Comparison of ENCODE assay signal across 10 cellular contexts in the genomic region with DNA sequence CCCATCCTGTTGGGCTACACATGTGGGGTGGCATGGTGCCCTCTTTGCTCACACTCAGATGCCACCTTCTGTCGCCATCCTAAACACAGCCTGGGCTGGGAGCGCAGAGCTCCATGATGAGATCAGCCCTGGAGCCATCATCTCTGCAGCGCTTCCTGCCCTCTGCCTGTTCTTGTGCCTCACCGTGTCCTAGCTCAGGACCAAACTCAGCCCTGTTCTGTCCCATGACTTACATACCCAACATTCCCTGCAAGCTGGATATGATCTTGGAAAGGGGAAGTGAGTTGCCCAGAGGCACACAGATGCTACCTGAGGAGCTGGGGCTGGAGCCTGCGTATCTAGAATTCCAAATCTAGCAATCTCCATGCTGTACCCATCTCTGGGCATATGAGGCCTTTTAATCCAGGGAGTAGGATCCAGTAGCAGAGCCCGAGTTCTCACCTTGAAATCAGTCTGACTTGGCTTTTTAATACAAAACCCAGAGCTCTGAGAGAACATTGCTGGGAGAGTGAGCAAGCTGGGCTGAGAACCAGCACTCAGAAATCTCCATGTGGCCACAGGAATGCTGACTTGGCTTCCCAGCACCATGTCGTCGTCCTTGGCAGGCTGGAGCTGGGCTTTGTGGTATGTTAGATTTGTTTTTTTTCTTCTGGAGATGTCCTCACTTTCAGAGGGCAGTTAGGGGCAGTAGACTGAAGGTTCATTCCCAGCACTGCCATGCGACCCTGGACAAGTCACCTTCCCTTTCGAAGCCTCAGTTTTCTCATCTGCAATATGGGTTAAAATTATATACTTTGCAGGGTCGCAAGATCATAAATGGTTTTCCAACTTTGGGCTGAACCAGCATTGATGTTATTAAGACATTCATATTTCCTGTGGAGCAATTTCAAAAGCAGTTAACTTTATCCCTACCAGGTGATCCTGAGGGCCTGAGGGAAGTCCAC. TPM values are rescaled to one million over a fixed set of nuclear protein-coding genes. Genes with fewer than 3 reads are reported as not detected.
DNase-seq lines count a peak whose midpoint lies in the region; ATAC-seq and TF ChIP-seq lines count a peak whose summit lies in the region.
"Had no signal": no experiment of that assay in that cellular context is flagged by ENCODE, and none has a peak within 500 bp of the region (broad histone marks: within the 10 kb centered on the region; RNA-seq: fewer than 3 reads in every experiment).

No MANE protein-coding gene starts in this region.

- peaks cover 17% of the 10 kb centered on the region for H3K27me3 ChIP-seq in smooth muscle cell (ENCODE audit: low read depth)

- peaks cover 19% of the 10 kb centered on the region for H3K4me1 ChIP-seq in smooth muscle cell (ENCODE audit: low read depth)

- H3K27me3 Mint-ChIP-seq in natural killer cell (ENCODE audit: low read depth in 2 of 2), result peaks cover 39 to 48% of the 10 kb centered on the region in 2 donors

- H3K36me3 Mint-ChIP-seq in natural killer cell, result no peaks in the 10 kb centered on the region

- H3K4me2 ChIP-seq in smooth muscle cell, result peak overlapping the region; percentile 52

- no peak overlapping the region for H3K27ac Mint-ChIP-seq in natural killer cell

- H3K36me3 ChIP-seq in smooth muscle cell (ENCODE audit: low read depth), result no peaks in the 10 kb centered on the region

- no peak overlapping the region for H2AFZ ChIP-seq in smooth muscle cell (ENCODE audit: low read depth)

- ATAC-seq in GM21737 (IDR thresholded peaks at IDR 0.05; ENCODE audit: unreplicated experiment) (no peak), natural killer cell (no peak)

- intact Hi-C loops in natural killer cell (cut with micrococcal nuclease), result no loop called here

- peaks cover 15% of the 10 kb centered on the region for H3F3A ChIP-seq in smooth muscle cell (ENCODE audit: low read depth)

- peaks cover 6 to 7% of the 10 kb centered on the region in 2 donors for H3K4me1 Mint-ChIP-seq in natural killer cell

- TF ChIP-seq CTCF in smooth muscle cell (IDR thresholded peaks at IDR 0.05; ENCODE audit: borderline replicate concordance, insufficient read depth, poor library complexity, severe bottlenecking), result no peak
- TF ChIP-seq CTCF in natural killer cell (IDR thresholded peaks at IDR 0.05), result no peak

- H3K4me3 Mint-ChIP-seq in natural killer cell, result no peak overlapping the region

- no peaks in the 10 kb centered on the region for H3K9me3 Mint-ChIP-seq in natural killer cell

- H3K4me3 ChIP-seq in iPS-11a (ENCODE audit: low read depth, low read length) (peak overlapping the region; percentile 4), smooth muscle cell (no peak overlapping the region)

- H3K79me2 ChIP-seq in smooth muscle cell (ENCODE audit: low read depth), result no peaks in the 10 kb centered on the region

- DNase-seq in GM04504 (ENCODE audit: low read depth), result peak; percentile 91
- peak; percentile 98 for DNase-seq in astrocyte of the hippocampus (ENCODE audit: low read depth, low spot score)
- DNase-seq in smooth muscle cell (lab: John Stamatoyannopoulos, UW; ENCODE audit: unreplicated experiment), result no peak
- DNase-seq in NCI-H526 treated with DMSO at 0.1 percent for 48 hours (lab: John Stamatoyannopoulos, UW), result no peak
- DNase-seq in NCI-H510A treated with DMSO at 0.1 percent for 48 hours (lab: John Stamatoyannopoulos, UW), result no peak
- no peak for DNase-seq in natural killer cell
- DNase-seq: dorsolateral prefrontal cortex, GOT3 had no signal

- no peak overlapping the region for H3K9ac ChIP-seq in smooth muscle cell (ENCODE audit: low read depth)

- peak overlapping the region; percentile 63 for H3K27ac ChIP-seq in smooth muscle cell (ENCODE audit: low read depth)
- H3K27ac ChIP-seq: dorsolateral prefrontal cortex had no signal

- 61% methylated on average over 11 of the region's 11 CpGs for WGBS in smooth muscle cell (ENCODE audit: low lambda C conversion rate)

- H4K20me1 ChIP-seq in smooth muscle cell (ENCODE audit: low read depth), result no peaks in the 10 kb centered on the region

- no peaks in the 10 kb centered on the region for H3K9me3 ChIP-seq in smooth muscle cell (replicated peaks; ENCODE audit: low read depth)

RNA-seq across cellular contexts. Expression of a gene that starts 2.6 kb away (rescaled TPM):
- 4.6 and 5.4 TPM in 2 replicates for total RNA-seq in smooth muscle cell
- polyA plus RNA-seq in smooth muscle cell, result 8.3 and 10.3 TPM in 2 replicates
- 1 to 10 TPM in 1 of 3 donors, not detected in 2; 2.4 TPM for total RNA-seq in natural killer cell

Comparison
In these comparisons a context has a peak if more than half of its experiments do, and no peak if none do; other contexts are left out.
1. DNase-seq: peak in GM04504 (single experiment) and astrocyte of the hippocampus (single experiment); none in smooth muscle cell (single experiment), NCI-H526 treated with DMSO at 0.1 percent for 48 hours (single experiment), NCI-H510A treated with DMSO at 0.1 percent for 48 hours (single experiment) and natural killer cell (single experiment).